9 cellular contexts compared by ENCODE assay signal in genomic region chr14:77641534-77642341, GRCh38. TPM values are rescaled to one million over a fixed set of nuclear protein-coding genes. Genes with fewer than 3 reads are reported as not detected.
DNase-seq lines count a peak whose midpoint lies in the region; ATAC-seq and TF ChIP-seq lines count a peak whose summit lies in the region.
"Had no signal": no experiment of that assay in that cellular context is flagged by ENCODE, and none has a peak within 500 bp of the region (broad histone marks: within the 10 kb centered on the region; RNA-seq: fewer than 3 reads in every experiment).

No MANE protein-coding gene starts in this region.

- no peaks in the 10 kb centered on the region for H3K27me3 ChIP-seq in thymus (ENCODE audit: control insufficient read depth, insufficient read depth)

- no peaks in the 10 kb centered on the region for H3K36me3 Mint-ChIP-seq in activated T-cell treated with anti-CD3 and anti-CD28 coated beads, Interleukin-2, amount 50 U/mL, for 72 hours (ENCODE audit: insufficient read depth in 2 of 2)

- H3K4me1 Mint-ChIP-seq in activated T-cell treated with anti-CD3 and anti-CD28 coated beads, Interleukin-2, amount 50 U/mL, for 72 hours (ENCODE audit: low read depth): peaks cover 17% of the 10 kb centered on the region

- peak; percentile 25 for DNase-seq in NCI-H460 (ENCODE audit: extremely low read depth, low read depth)
- peak; percentile 73 to 75 for DNase-seq in activated T-cell treated with anti-CD3 and anti-CD28 coated beads, Interleukin-2, amount 50 U/mL, for 72 hours
- peak; percentile 74 for DNase-seq in fibroblast of mammary gland (ENCODE audit: low read depth)
- DNase-seq in pons (ENCODE audit: low spot score): peak; percentile 53
- DNase-seq in NCI-H524 treated with DMSO at 0.1 percent for 48 hours (lab: John Stamatoyannopoulos, UW): no peak

- no peaks in the 10 kb centered on the region for H3K27me3 Mint-ChIP-seq in activated T-cell treated with anti-CD3 and anti-CD28 coated beads, Interleukin-2, amount 50 U/mL, for 72 hours (ENCODE audit: low read depth)

- no peaks in the 10 kb centered on the region for H3K9me3 ChIP-seq in thymus (ENCODE audit: control insufficient read depth)

- H3K4me1 ChIP-seq in thymus (ENCODE audit: control insufficient read depth, insufficient read depth, low read length): no peaks in the 10 kb centered on the region

- H3K36me3 ChIP-seq in thymus (ENCODE audit: control insufficient read depth, insufficient read depth): no peaks in the 10 kb centered on the region

- TF ChIP-seq CTCF in fibroblast of mammary gland (conservative IDR thresholded peaks at IDR 0.05; ENCODE audit: control insufficient read depth, insufficient read depth, low read depth, low read length): no peak

- H3K27ac ChIP-seq in thymus (ENCODE audit: low read depth): peak overlapping the region; percentile 3
- H3K27ac ChIP-seq: epithelial cell of prostate had no signal

- H3K4me3 ChIP-seq in fibroblast of mammary gland (ENCODE audit: control insufficient read depth, low read depth, low read length) (peak overlapping the region; percentile 45), thymus (ENCODE audit: low read length) (peak overlapping the region; percentile 59)

- ATAC-seq in GM19043 (IDR thresholded peaks at IDR 0.05; ENCODE audit: low read depth, unreplicated experiment) (peak; percentile 45), GM19455 (IDR thresholded peaks at IDR 0.05; ENCODE audit: unreplicated experiment) (no peak)
- ATAC-seq in activated T-cell treated with anti-CD3 and anti-CD28 coated beads, Interleukin-2, amount 50 U/mL, for 72 hours (replicated peaks in 1 of 2): peak; percentile 92 to 93

- peaks cover 0 to 3% of the 10 kb centered on the region in 2 donors for H3K9me3 Mint-ChIP-seq in activated T-cell treated with anti-CD3 and anti-CD28 coated beads, Interleukin-2, amount 50 U/mL, for 72 hours

- peak overlapping the region; percentile 88 to 90 for H3K4me3 Mint-ChIP-seq in activated T-cell treated with anti-CD3 and anti-CD28 coated beads, Interleukin-2, amount 50 U/mL, for 72 hours

- 16% methylated on average over 47 of the region's 47 CpGs for WGBS in thymus

- peak overlapping the region; percentile 69 for H3K27ac Mint-ChIP-seq in activated T-cell treated with anti-CD3 and anti-CD28 coated beads, Interleukin-2, amount 50 U/mL, for 72 hours

RNA-seq across cellular contexts. Expression of gene SPTLC2, which starts 25.3 kb away (rescaled TPM):
- total RNA-seq in NCI-H460 (2014; rRNA removed; shearing (Covaris generic)): 9.6 and 11.6 TPM in 2 replicates
- polyA plus RNA-seq in NCI-H460 (2014; cell fraction: nucleus; rRNA removed): 8.6 and 13.0 TPM in 2 replicates
- total RNA-seq in activated T-cell treated with anti-CD3 and anti-CD28 coated beads, Interleukin-2, amount 50 U/mL, for 72 hours: 10 to 100 TPM; 18.4 to 20.6 TPM
- polyA plus RNA-seq in thymus: 7.1 TPM
